8 cellular contexts compared by ENCODE assay signal in genomic region chr3:133081016-133081415, GRCh38. TPM values are rescaled to one million over a fixed set of nuclear protein-coding genes. Genes with fewer than 3 reads are reported as not detected.
"Had no signal": no experiment of that assay in that cellular context is flagged by ENCODE, and none has a peak within 500 bp of the region (broad histone marks: within the 10 kb centered on the region; RNA-seq: fewer than 3 reads in every experiment).

No MANE protein-coding gene starts in this region.

- H3K27ac ChIP-seq: GM23248 had no signal

- H3K36me3 ChIP-seq: HAP-1 had no signal

- H3K4me3 ChIP-seq: GM23248, GM23338, HAP-1 had no signal

- H3K4me1 ChIP-seq: HAP-1 had no signal

- H3K4me2 ChIP-seq: GM23338 had no signal

- H2AFZ ChIP-seq: GM23248, GM23338 had no signal

- DNase-seq: GM23248, GOT3, H7, H9, HCEC 1CT, HFFc6 had no signal

- H3K9me3 ChIP-seq: HAP-1 had no signal

- H3K9ac ChIP-seq: GM23248 had no signal

RNA-seq across cellular contexts. Expression of gene TMEM108, which starts 42.8 kb away (rescaled TPM):
- polyA plus RNA-seq: GM23248 had no signal
